9 cellular contexts compared by ENCODE assay signal in the genomic region with DNA sequence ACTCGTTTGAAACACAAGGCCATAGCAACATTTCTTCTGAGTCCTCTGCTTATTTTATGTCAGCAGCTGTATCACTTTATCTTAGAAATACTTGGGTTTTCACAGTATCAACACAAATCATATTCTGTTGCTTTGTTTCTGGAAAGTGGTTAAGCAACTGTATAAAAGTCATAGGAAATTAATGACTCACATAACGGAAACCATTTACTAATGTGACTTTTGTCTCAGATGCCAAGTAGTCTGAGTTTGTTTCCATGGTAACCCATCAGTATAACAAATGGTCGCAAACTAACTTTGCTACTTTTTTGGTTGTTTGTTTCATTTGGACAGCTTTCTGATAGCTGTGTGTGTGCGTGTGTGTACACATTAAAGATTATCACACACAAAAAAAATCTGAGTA. TPM values are rescaled to one million over a fixed set of nuclear protein-coding genes. Genes with fewer than 3 reads are reported as not detected.
DNase-seq lines count a peak whose midpoint lies in the region; ATAC-seq and TF ChIP-seq lines count a peak whose summit lies in the region.
"Had no signal": no experiment of that assay in that cellular context is flagged by ENCODE, and none has a peak within 500 bp of the region (broad histone marks: within the 10 kb centered on the region; RNA-seq: fewer than 3 reads in every experiment).

No MANE protein-coding gene starts in this region.

- no peak overlapping the region for H3K4me3 ChIP-seq in NB4 (ENCODE audit: low read depth, low read length)
- H3K4me3 ChIP-seq in colonic mucosa: no peak overlapping the region
- H3K4me3 ChIP-seq: ovary had no signal

- no peak overlapping the region for H3K9ac ChIP-seq in colonic mucosa (ENCODE audit: low read depth in 2 of 2, low read length in 2 of 2)

- peaks cover 11% of the 10 kb centered on the region for H3K4me1 ChIP-seq in colonic mucosa

- intact Hi-C loops in CD14-positive monocyte (cut with micrococcal nuclease): loop anchor here in 1 of 2 donors (1.0 to 5.0 kb wide), 3 partner anchors 8 to 101 kb away; partner anchors contain the start of gene PRPF38B
- intact Hi-C loops in colonic mucosa (cut with DNase I): no loop called here

- no peak for TF ChIP-seq POLR2A in NB4 (IDR thresholded peaks at IDR 0.05; ENCODE audit: extremely low read depth, insufficient read length)

- no peak overlapping the region for H3K4me3 Mint-ChIP-seq in CD14-positive monocyte
- H3K4me3 Mint-ChIP-seq in naive B cell: no peak overlapping the region

- no peaks in the 10 kb centered on the region for H3K9me3 ChIP-seq in colonic mucosa
- H3K9me3 ChIP-seq: ovary had no signal

- peak overlapping the region; percentile 45 for H3K27ac ChIP-seq in colonic mucosa
- H3K27ac ChIP-seq: ovary had no signal

- H3K36me3 Mint-ChIP-seq in CD14-positive monocyte (peaks cover 21 to 35% of the 10 kb centered on the region in 2 donors), naive B cell (no peaks in the 10 kb centered on the region)

- ATAC-seq in naive B cell (ENCODE audit: low read depth in 2 of 2) (peak; percentile 52 to 65), HG03280 (IDR thresholded peaks at IDR 0.05; ENCODE audit: unreplicated experiment) (no peak), GM19395 (IDR thresholded peaks at IDR 0.05; ENCODE audit: unreplicated experiment) (no peak)

- H3K36me3 ChIP-seq in colonic mucosa: no peaks in the 10 kb centered on the region
- H3K36me3 ChIP-seq: ovary had no signal

- H3K27me3 Mint-ChIP-seq in CD14-positive monocyte (ENCODE audit: low read depth in 3 of 3): peaks cover 0 to 6% (median 2%) of the 10 kb centered on the region in 3 donors
- H3K27me3 Mint-ChIP-seq in naive B cell: no peaks in the 10 kb centered on the region

- no peak for DNase-seq in CD14-positive monocyte (ENCODE audit: low spot score)
- peak; percentile 26 for DNase-seq in NB4 (ENCODE audit: low read depth)
- DNase-seq in colonic mucosa: no peak
- DNase-seq in naive B cell: peak; percentile 22
- DNase-seq in SIG-M5 treated with dmso at 0.1 percent for 504 hours (lab: John Stamatoyannopoulos, UW; ENCODE audit: unreplicated experiment): no peak
- no peak for DNase-seq in ureter (ENCODE audit: low spot score)
- DNase-seq: ovary had no signal

- peak overlapping the region; percentile 91 to 98 (median 96) for H3K27ac Mint-ChIP-seq in CD14-positive monocyte
- peak overlapping the region in 1 of 6 donors; percentile 26 for H3K27ac Mint-ChIP-seq in naive B cell

- no peaks in the 10 kb centered on the region for H3K27me3 ChIP-seq in colonic mucosa
- H3K27me3 ChIP-seq: ovary had no signal

- no peak for TF ChIP-seq CTCF in CD14-positive monocyte (IDR thresholded peaks at IDR 0.05)
- TF ChIP-seq CTCF in NB4 (IDR thresholded peaks at IDR 0.05; ENCODE audit: low read depth, low read length): no peak
- no peak for TF ChIP-seq CTCF in colonic mucosa (IDR thresholded peaks at IDR 0.05)

- H3K4me1 Mint-ChIP-seq in CD14-positive monocyte (peaks cover 53% of the 10 kb centered on the region), naive B cell (peaks cover 25 to 45% (median 41%) of the 10 kb centered on the region in 3 donors)

- H3K9me3 Mint-ChIP-seq in CD14-positive monocyte (peaks cover 0 to 2% (median 0%) of the 10 kb centered on the region in 7 donors), naive B cell (no peaks in the 10 kb centered on the region)

RNA-seq across cellular contexts. Expression of gene EEIG2, which starts 31.0 kb away (rescaled TPM):
- polyA plus RNA-seq in CD14-positive monocyte: 1 to 10 TPM; 1.4 to 4.3 TPM
- total RNA-seq in colonic mucosa: 10 to 100 TPM; 32.8 to 42.8 TPM
- polyA plus RNA-seq in naive B cell (ENCODE audit: low read depth in 6 of 6): 1 to 10 TPM in 3 of 6 donors, under 1 TPM in 3; 0.43 to 2.5 (median 0.93) TPM
- 24.1 TPM for total RNA-seq in ureter

Comparison
In these comparisons a context has a peak if more than half of its experiments do, and no peak if none do; other contexts are left out.
1. DNase-seq: peak in NB4 (single experiment) and naive B cell (single experiment); none in CD14-positive monocyte (single experiment), colonic mucosa (single experiment), SIG-M5 treated with dmso at 0.1 percent for 504 hours (single experiment) and ureter (single experiment).
2. ATAC-seq: peak in naive B cell (2 of 2); none in HG03280 (single experiment) and GM19395 (single experiment).